In genomic region chr4:88734403-88734949, GRCh38 we compare ENCODE assay signal across 2 cellular contexts.
TF ChIP-seq lines count a peak whose summit lies in the region.

No MANE protein-coding gene starts in this region.

TF ChIP-seq in liver, 16 proteins besides CTCF, POLR2A, EP300 and RAD21:
- TF ChIP-seq HNF4A (conservative IDR thresholded peaks at IDR 0.05) (peak in 1 of 2 donors; percentile 28), TAF1 (conservative IDR thresholded peaks at IDR 0.05) (no peak)

TF ChIP-seq in HepG2, 621 proteins besides CTCF, POLR2A, EP300 and RAD21:
- TF ChIP-seq PAWR (CRISPR knock-in tag; IDR thresholded peaks at IDR 0.05; ENCODE audit: borderline replicate concordance) (no peak), HHEX (CRISPR knock-in tag; IDR thresholded peaks at IDR 0.05) (no peak), PCBP2 (optimal IDR thresholded peaks at IDR 0.05; ENCODE audit: low read depth, low read length, poor library complexity, severe bottlenecking) (no peak), ZNF781 (CRISPR knock-in tag; IDR thresholded peaks at IDR 0.05; ENCODE audit: borderline replicate concordance, not compliant biosample characterization) (no peak), RFXAP (CRISPR knock-in tag; IDR thresholded peaks at IDR 0.05; ENCODE audit: borderline replicate concordance) (no peak)
